ENCODE assay signal across 29 cellular contexts in genomic region chr1:24119489-24119858, GRCh38. TPM values are rescaled to one million over a fixed set of nuclear protein-coding genes. Genes with fewer than 3 reads are reported as not detected.
DNase-seq lines count a peak whose midpoint lies in the region; ATAC-seq and TF ChIP-seq lines count a peak whose summit lies in the region.
"Had no signal": no experiment of that assay in that cellular context is flagged by ENCODE, and none has a peak within 500 bp of the region (broad histone marks: within the 10 kb centered on the region; RNA-seq: fewer than 3 reads in every experiment).

No MANE protein-coding gene starts in this region.

- H3K18ac ChIP-seq in mesenchymal stem cell (ENCODE audit: low read depth in 1 of 2, low read length in 2 of 2), result no peak overlapping the region

- no peak overlapping the region for H3K23ac ChIP-seq in mesenchymal stem cell (ENCODE audit: low read length in 2 of 2)

- H3K9ac ChIP-seq in colonic mucosa (ENCODE audit: low read depth in 2 of 2, low read length in 2 of 2) (peak overlapping the region in 1 of 2 donors; percentile 48), mesenchymal stem cell (ENCODE audit: low read length) (peak overlapping the region; percentile 9)
- H3K9ac ChIP-seq: KMS-11 had no signal

- H3K9me3 ChIP-seq in left ventricle myocardium inferior (replicated peaks) (no peaks in the 10 kb centered on the region), right cardiac atrium (ENCODE audit: control insufficient read depth, low read length) (no peaks in the 10 kb centered on the region), colonic mucosa (no peaks in the 10 kb centered on the region), mesenchymal stem cell (ENCODE audit: control insufficient read depth, low read length) (no peaks in the 10 kb centered on the region), thyroid gland (no peaks in the 10 kb centered on the region)
- H3K9me3 ChIP-seq: A549, thoracic aorta had no signal

- H3K27me3 ChIP-seq in left ventricle myocardium inferior (ENCODE audit: low read depth), result peaks cover 42% of the 10 kb centered on the region
- H3K27me3 ChIP-seq in right cardiac atrium (ENCODE audit: control insufficient read depth, insufficient read depth), result no peaks in the 10 kb centered on the region
- no peaks in the 10 kb centered on the region for H3K27me3 ChIP-seq in colonic mucosa
- peaks cover 20 to 50% of the 10 kb centered on the region in 2 experiments for H3K27me3 ChIP-seq in mesenchymal stem cell (ENCODE audit: control insufficient read depth in 1 of 2, insufficient read depth in 1 of 2, low read length in 2 of 2)
- H3K27me3 ChIP-seq in thyroid gland, result no peaks in the 10 kb centered on the region

- intact Hi-C loops in left ventricle myocardium inferior (cut with micrococcal nuclease), result no loop called here
- intact Hi-C loops in right cardiac atrium (cut with DNase I), result no loop called here
- intact Hi-C loops in colonic mucosa (cut with DNase I), result no loop called here
- intact Hi-C loops in thyroid gland (cut with DNase I), result no loop called here

- ATAC-seq in right cardiac atrium (no peak), GM21723 (IDR thresholded peaks at IDR 0.05; ENCODE audit: unreplicated experiment) (no peak)
- ATAC-seq: activated CD4-positive, CD25-positive, alpha-beta regulatory T cell treated with anti-CD3 and anti-CD28 coated beads, Interleukin-2, amount 50 U/mL, for 24 hours; CD8-positive, alpha-beta T cell; natural killer cell had no signal

- no peak overlapping the region for H2AFZ ChIP-seq in mesenchymal stem cell (ENCODE audit: low read depth, low read length)

- H2BK120ac ChIP-seq in mesenchymal stem cell (ENCODE audit: low read depth, low read length), result no peak overlapping the region

- no peak overlapping the region for H3K14ac ChIP-seq in mesenchymal stem cell (ENCODE audit: low read length in 2 of 2)

- H2BK5ac ChIP-seq in mesenchymal stem cell (ENCODE audit: low read depth, low read length, poor library complexity, severe bottlenecking), result no peak overlapping the region

- no peak overlapping the region for H3K4me2 ChIP-seq in mesenchymal stem cell (ENCODE audit: low read length, poor library complexity, severe bottlenecking)
- H3K4me2 ChIP-seq: A549, KMS-11 had no signal

- no peak overlapping the region for H4K91ac ChIP-seq in mesenchymal stem cell (ENCODE audit: low read length)

- no peak overlapping the region for H3K4me3 ChIP-seq in left ventricle myocardium inferior
- H3K4me3 ChIP-seq in right cardiac atrium (ENCODE audit: low read length), result no peak overlapping the region
- no peak overlapping the region for H3K4me3 ChIP-seq in colonic mucosa
- H3K4me3 ChIP-seq in mesenchymal stem cell (ENCODE audit: insufficient read depth in 1 of 2, low read depth in 1 of 2, low read length in 2 of 2), result no peak overlapping the region
- H3K4me3 ChIP-seq in thyroid gland (replicated peaks in 1 of 3), result no peak overlapping the region
- H3K4me3 ChIP-seq: A549, smooth muscle cell had no signal

- no peak for TF ChIP-seq POLR2A in thyroid gland (IDR thresholded peaks at IDR 0.05)

- H2AK5ac ChIP-seq in mesenchymal stem cell (ENCODE audit: low read length, severe bottlenecking), result no peak overlapping the region

- H2BK15ac ChIP-seq in mesenchymal stem cell (ENCODE audit: low read depth, poor library complexity, severe bottlenecking), result no peak overlapping the region

- H3K4ac ChIP-seq in mesenchymal stem cell (ENCODE audit: low read depth in 1 of 2, low read length in 2 of 2), result no peak overlapping the region

- H4K8ac ChIP-seq in mesenchymal stem cell (ENCODE audit: low read length), result no peak overlapping the region

- H2BK12ac ChIP-seq in mesenchymal stem cell (ENCODE audit: low read length in 2 of 2), result no peak overlapping the region

- H3K4me1 ChIP-seq in left ventricle myocardium inferior (peaks cover 24% of the 10 kb centered on the region), right cardiac atrium (ENCODE audit: control insufficient read depth, insufficient read depth, low read length) (no peaks in the 10 kb centered on the region), colonic mucosa (peaks cover 9% of the 10 kb centered on the region), mesenchymal stem cell (ENCODE audit: control insufficient read depth, insufficient read depth, low read depth, low read length) (peaks cover 14% of the 10 kb centered on the region), thyroid gland (peaks cover 17 to 18% of the 10 kb centered on the region in 2 donors)

- 72% methylated on average over 5 of the region's 5 CpGs for WGBS in right cardiac atrium
- WGBS in mesenchymal stem cell, result 93% methylated on average over 5 of the region's 5 CpGs
- WGBS in thyroid gland, 2 donors, result 62 to 76% methylated on average over 5 of the region's 5 CpGs

- H3K36me3 ChIP-seq in left ventricle myocardium inferior, result no peaks in the 10 kb centered on the region
- H3K36me3 ChIP-seq in colonic mucosa, result no peaks in the 10 kb centered on the region
- no peaks in the 10 kb centered on the region for H3K36me3 ChIP-seq in mesenchymal stem cell (ENCODE audit: control insufficient read depth in 1 of 2, insufficient read depth in 2 of 2, low read depth in 1 of 2, low read length in 2 of 2)
- no peaks in the 10 kb centered on the region for H3K36me3 ChIP-seq in thyroid gland
- H3K36me3 ChIP-seq: thoracic aorta had no signal

- H3K27ac ChIP-seq in left ventricle myocardium inferior (replicated peaks) (peak overlapping the region; percentile 91), right cardiac atrium (ENCODE audit: low read length) (no peak overlapping the region), colonic mucosa (peak overlapping the region; percentile 77), mesenchymal stem cell (ENCODE audit: low read length, poor library complexity, severe bottlenecking) (no peak overlapping the region), thyroid gland (peak overlapping the region; percentile 49 to 84 (median 83))
- H3K27ac ChIP-seq: KMS-11, thoracic aorta had no signal

- TF ChIP-seq CTCF in left ventricle myocardium inferior (IDR thresholded peaks at IDR 0.05; ENCODE audit: borderline replicate concordance), result no peak
- TF ChIP-seq CTCF in colonic mucosa (IDR thresholded peaks at IDR 0.05), result no peak
- no peak for TF ChIP-seq CTCF in thyroid gland (IDR thresholded peaks at IDR 0.05)

- no peaks in the 10 kb centered on the region for H3K79me1 ChIP-seq in mesenchymal stem cell (replicated peaks; ENCODE audit: low read length, poor library complexity, severe bottlenecking)

- DNase-seq in left ventricle myocardium inferior (no peak), right cardiac atrium (no peak), colonic mucosa (no peak), mesenchymal stem cell (no peak), thyroid gland (no peak), AG08395 (ENCODE audit: low spot score) (no peak)
- DNase-seq in stimulated activated CD8-positive, alpha-beta memory T cell treated with anti-CD3 and anti-CD28 coated beads, Interleukin-4, amount 100 ng/mL, for 48 hours, result no peak
- DNase-seq: activated CD4-positive, alpha-beta T cell treated with anti-CD3 and anti-CD28 coated beads, Interleukin-2, amount 50 U/mL, for 4 hours; activated gamma-delta T cell treated with Interleukin-2 at 50 U/mL for 16 hours; activated T-cell treated with anti-CD3 and anti-CD28 coated beads, Interleukin-2, amount 50 U/mL, for 48 hours; AML-193; CD8-positive, alpha-beta T cell; HCEC 1CT; natural killer cell; NCI-H1436; NCI-H2107; NCI-H748 treated with DMSO at 0.1 percent for 48 hours; occipital lobe; stimulated activated naive CD4-positive, alpha-beta T cell treated with Interleukin-2 at 50 U/mL for 16 hours; T-helper 1 cell had no signal

RNA-seq across cellular contexts. Expression of gene MYOM3, which starts 7.5 kb away (rescaled TPM):
- total RNA-seq in left ventricle myocardium inferior (440 TPM), right cardiac atrium (100 to 1,000 TPM; 202 to 292 (median 241) TPM), colonic mucosa (1 to 10 TPM; 1.8 to 3.3 TPM), thyroid gland (under 1 TPM in 2 of 4 donors, not detected in 2; 0.11 to 0.54 TPM)
- 258 TPM for polyA plus RNA-seq in right cardiac atrium
- polyA plus RNA-seq in mesenchymal stem cell (2013, experiment 1 of 2), result not detected
- polyA plus RNA-seq in mesenchymal stem cell (2013, experiment 2 of 2), result not detected
- total RNA-seq: CD8-positive, alpha-beta T cell; SK-MEL-5 had no signal

RNA-seq across cellular contexts. Expression of gene IL22RA1, which starts 23.5 kb away (rescaled TPM):
- total RNA-seq in left ventricle myocardium inferior, result 0.14 TPM
- under 1 TPM; 0.28 to 0.51 (median 0.30) TPM for total RNA-seq in right cardiac atrium
- polyA plus RNA-seq in right cardiac atrium, result 0.29 TPM
- total RNA-seq in colonic mucosa, result 10 to 100 TPM; 15.5 to 17.3 TPM
- polyA plus RNA-seq in mesenchymal stem cell (2013, experiment 1 of 2), result not detected
- polyA plus RNA-seq in mesenchymal stem cell (2013, experiment 2 of 2), result not detected
- 1 to 10 TPM in 1 of 4 donors, not detected in 3; 1.1 TPM for total RNA-seq in thyroid gland
- total RNA-seq: CD8-positive, alpha-beta T cell; cerebellum; endothelial cell of umbilical vein; natural killer cell; occipital lobe had no signal
- polyA plus RNA-seq: endothelial cell of umbilical vein, smooth muscle cell had no signal

Comparison
In these comparisons a context has a peak if more than half of its experiments do, and no peak if none do; other contexts are left out.
1. H3K27ac ChIP-seq: peak in left ventricle myocardium inferior (single experiment), colonic mucosa (single experiment) and thyroid gland (3 of 3); none in right cardiac atrium (single experiment) and mesenchymal stem cell (single experiment).
2. RNA of gene MYOM3, which starts 7.5 kb away (total RNA-seq): 440 TPM in left ventricle myocardium inferior (single experiment) and 202 to 292 TPM in right cardiac atrium; 1.8 to 3.3 TPM in colonic mucosa and 0.11 to 0.54 TPM in thyroid gland; every median in the first group is over 10 times any median in the second.
3. RNA of gene IL22RA1, which starts 23.5 kb away (total RNA-seq): 15.5 to 17.3 TPM in colonic mucosa; 0.28 to 0.51 TPM in right cardiac atrium, 0.14 TPM in left ventricle myocardium inferior (single experiment) and 1.1 TPM in thyroid gland; every median in the first group is over 4 times any median in the second.